8 cellular contexts compared by ENCODE assay signal in genomic region chr5:172806897-172807672, GRCh38. TPM values are rescaled to one million over a fixed set of nuclear protein-coding genes. Genes with fewer than 3 reads are reported as not detected.
DNase-seq lines count a peak whose midpoint lies in the region; ATAC-seq and TF ChIP-seq lines count a peak whose summit lies in the region.

No MANE protein-coding gene starts in this region.

- peak; percentile 96 for ATAC-seq in CD8-positive, alpha-beta T cell
- peak; percentile 97 for ATAC-seq in GM21423 (IDR thresholded peaks at IDR 0.05; ENCODE audit: unreplicated experiment)
- peak; percentile 99 for ATAC-seq in left lung

- H3K36me3 ChIP-seq in CD8-positive, alpha-beta T cell (ENCODE audit: insufficient read depth, low read length): no peaks in the 10 kb centered on the region
- no peaks in the 10 kb centered on the region for H3K36me3 ChIP-seq in left lung

- no peaks in the 10 kb centered on the region for H3K27me3 Mint-ChIP-seq in CD8-positive, alpha-beta T cell (ENCODE audit: low read depth)
- no peaks in the 10 kb centered on the region for H3K27me3 Mint-ChIP-seq in chondrocyte (ENCODE audit: low read depth)

- no peaks in the 10 kb centered on the region for H3K9me3 ChIP-seq in CD8-positive, alpha-beta T cell (ENCODE audit: low read length)
- H3K9me3 ChIP-seq in left lung: peaks cover 0 to 7% of the 10 kb centered on the region in 2 donors

- CTCF ChIA-PET in CD8-positive, alpha-beta T cell (lab: Charles Lee): interaction anchor here (0.6 to 1.3 kb wide), 4 partner anchors 11 to 145 kb away, joined by 3 to 4 read pairs (median 4); no protein-coding TSS in a partner anchor

- H3K27ac Mint-ChIP-seq in CD8-positive, alpha-beta T cell: peak overlapping the region; percentile 90
- peak overlapping the region; percentile 80 for H3K27ac Mint-ChIP-seq in chondrocyte (ENCODE audit: unreplicated experiment)

- intact Hi-C loops in CD8-positive, alpha-beta T cell (cut with DNase I, micrococcal nuclease): loop anchor here (1.0 to 2.0 kb wide), 5 partner anchors 27 to 42 kb away; partner anchors contain the start of gene ERGIC1 (in 2 of the 2)
- intact Hi-C loops in left lung (cut with DNase I): no loop called here

- peak overlapping the region; percentile 61 for H3K27ac ChIP-seq in CD8-positive, alpha-beta T cell (ENCODE audit: low read depth, low read length)
- H3K27ac ChIP-seq in left lung: peak overlapping the region; percentile 82 to 94

- no peaks in the 10 kb centered on the region for H3K27me3 ChIP-seq in CD8-positive, alpha-beta T cell (ENCODE audit: insufficient read depth, low read length)
- no peaks in the 10 kb centered on the region for H3K27me3 ChIP-seq in left lung

- no peaks in the 10 kb centered on the region for H3K36me3 Mint-ChIP-seq in CD8-positive, alpha-beta T cell
- H3K36me3 Mint-ChIP-seq in chondrocyte (ENCODE audit: low read depth): no peaks in the 10 kb centered on the region

- peak; percentile 69 to 87 (median 81) for DNase-seq in CD8-positive, alpha-beta T cell
- DNase-seq in HUDEP-2 (lab: John Stamatoyannopoulos, UW; ENCODE audit: unreplicated experiment in 76 of 76) (peak in 49 of 76 experiments; percentile 2 to 78 (median 43)), chondrocyte (ENCODE audit: low spot score) (no peak), left lung (peak; percentile 96), NCI-H2171 treated with DMSO at 0.1 percent for 48 hours (lab: John Stamatoyannopoulos, UW) (no peak)
- peak; percentile 78 for DNase-seq in activated CD4-positive, CD25-positive, alpha-beta regulatory T cell treated with anti-CD3 and anti-CD28 coated beads, Interleukin-2, amount 50 U/mL, for 72 hours
- peak; percentile 90 for DNase-seq in stimulated activated CD4-positive, alpha-beta T cell treated with anti-CD3 and anti-CD28 coated beads, Interleukin-4, amount 100 ng/mL, for 24 hours

- POLR2A ChIA-PET in CD8-positive, alpha-beta T cell (lab: Charles Lee): interaction anchor here (0.8 to 1.5 kb wide), 2 partner anchors 10 to 35 kb away, joined by 3 to 10 read pairs; partner anchors contain the start of gene DUSP1

- peak overlapping the region; percentile 77 for H3K4me3 Mint-ChIP-seq in CD8-positive, alpha-beta T cell
- H3K4me3 Mint-ChIP-seq in chondrocyte (ENCODE audit: unreplicated experiment): peak overlapping the region; percentile 39

- H3K9me3 Mint-ChIP-seq in CD8-positive, alpha-beta T cell: no peaks in the 10 kb centered on the region
- H3K9me3 Mint-ChIP-seq in chondrocyte (ENCODE audit: low read depth): peaks cover 4% of the 10 kb centered on the region

- peaks cover 10% of the 10 kb centered on the region for H3K4me1 ChIP-seq in CD8-positive, alpha-beta T cell (ENCODE audit: insufficient read depth, low read length)
- H3K4me1 ChIP-seq in left lung: peaks cover 7 to 37% of the 10 kb centered on the region in 2 donors

- peaks cover 12% of the 10 kb centered on the region for H3K4me1 Mint-ChIP-seq in CD8-positive, alpha-beta T cell (ENCODE audit: low read depth)
- peaks cover 21% of the 10 kb centered on the region for H3K4me1 Mint-ChIP-seq in chondrocyte (ENCODE audit: low read depth)

- TF ChIP-seq CTCF in CD8-positive, alpha-beta T cell (IDR thresholded peaks at IDR 0.05): no peak
- TF ChIP-seq CTCF in chondrocyte (IDR thresholded peaks at IDR 0.05) (no peak), left lung (IDR thresholded peaks at IDR 0.05) (no peak)

- H3K4me3 ChIP-seq in CD8-positive, alpha-beta T cell (ENCODE audit: low read depth, low read length): peak overlapping the region; percentile 39
- peak overlapping the region in 1 of 2 donors; percentile 28 for H3K4me3 ChIP-seq in left lung

RNA-seq across cellular contexts. Expression of gene ERGIC1, which starts 27.0 kb away (rescaled TPM):
- 10 to 100 TPM; 61.0 to 61.2 TPM for total RNA-seq in CD8-positive, alpha-beta T cell
- total RNA-seq in chondrocyte (141 to 154 TPM (median 148 TPM) in 3 replicates), left lung (100 to 1,000 TPM; 165 to 229 TPM)

RNA-seq across cellular contexts. Expression of gene DUSP1, which starts 36.1 kb away (rescaled TPM):
- 100 to 1,000 TPM; 745 to 767 TPM for total RNA-seq in CD8-positive, alpha-beta T cell
- total RNA-seq in chondrocyte: 91.5 to 171 TPM (median 150 TPM) in 3 replicates
- total RNA-seq in left lung: 100 to 1,000 TPM; 203 to 239 TPM

Comparison
In these comparisons a context has a peak if more than half of its experiments do, and no peak if none do; other contexts are left out.
1. DNase-seq: peak in CD8-positive, alpha-beta T cell (7 of 7), HUDEP-2 (49 of 76), activated CD4-positive, CD25-positive, alpha-beta regulatory T cell treated with anti-CD3 and anti-CD28 coated beads, Interleukin-2, amount 50 U/mL, for 72 hours (single experiment), left lung (2 of 2) and stimulated activated CD4-positive, alpha-beta T cell treated with anti-CD3 and anti-CD28 coated beads, Interleukin-4, amount 100 ng/mL, for 24 hours (single experiment); none in chondrocyte (single experiment) and NCI-H2171 treated with DMSO at 0.1 percent for 48 hours (single experiment).
2. intact Hi-C loops: an anchor here in CD8-positive, alpha-beta T cell (1.0 to 2.0 kb wide); none called in left lung.
3. Peak in every context shown above with its lines, with median percentiles within 50 percentile points of each other: ATAC-seq.